In the genomic region with DNA sequence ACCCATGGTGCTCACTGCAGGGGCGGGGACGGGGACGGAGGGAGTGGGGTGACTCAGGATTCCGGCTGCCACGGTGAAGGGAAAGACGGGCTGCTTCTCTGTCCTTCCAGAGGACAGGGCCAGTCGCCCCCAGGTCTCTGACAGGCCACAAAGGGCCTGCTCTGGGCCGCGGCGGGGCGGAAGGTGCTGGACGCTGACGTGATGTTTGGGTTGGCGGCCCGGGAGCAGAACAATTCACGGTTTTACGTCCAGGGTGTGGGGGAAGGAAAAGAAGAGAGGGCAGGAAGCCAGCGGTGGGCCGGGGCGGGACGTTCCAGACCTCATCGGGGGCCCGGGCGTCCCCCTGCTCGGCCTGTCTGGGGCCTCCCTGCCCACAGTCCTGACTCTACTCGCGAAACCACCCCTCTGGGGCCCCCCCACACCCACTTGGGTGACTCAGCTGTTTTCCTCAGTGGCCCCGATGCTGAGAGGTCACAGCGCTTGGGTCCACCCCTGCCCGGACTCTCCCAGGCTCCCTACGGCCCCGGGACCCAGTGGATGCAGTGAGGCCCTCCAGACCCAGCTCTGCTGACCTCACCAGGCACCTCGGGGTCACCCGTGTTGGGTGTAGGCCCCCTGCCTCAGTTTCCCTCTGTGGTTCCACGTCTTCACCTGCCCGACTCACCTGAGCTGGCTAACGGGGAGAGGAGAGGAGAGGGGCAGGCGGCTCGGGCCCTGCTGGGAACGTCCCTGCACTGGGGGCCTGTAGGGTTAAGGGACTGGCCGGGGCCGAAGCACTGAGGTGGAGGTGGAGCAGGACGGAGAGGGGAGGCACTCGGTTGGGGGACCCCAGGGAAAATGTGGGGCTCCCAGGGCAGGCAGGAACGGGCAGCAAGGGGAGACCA, we compare ENCODE assay signal across 9 cellular contexts. TPM values are rescaled to one million over a fixed set of nuclear protein-coding genes. Genes with fewer than 3 reads are reported as not detected.
DNase-seq lines count a peak whose midpoint lies in the region; ATAC-seq lines count a peak whose summit lies in the region.
"Had no signal": no experiment of that assay in that cellular context is flagged by ENCODE, and none has a peak within 500 bp of the region (broad histone marks: within the 10 kb centered on the region; RNA-seq: fewer than 3 reads in every experiment).

No MANE protein-coding gene starts in this region.

- H3K4me1 Mint-ChIP-seq in activated CD8-positive, alpha-beta T cell treated with anti-CD3 and anti-CD28 coated beads, Interleukin-2, amount 10 ng/mL, durations not matched to agents 7 days and 5 days (ENCODE audit: low read depth), result peaks cover 31% of the 10 kb centered on the region

- DNase-seq in CMK (ENCODE audit: low read depth) (peak; percentile 76), fibroblast of peridontal ligament (ENCODE audit: extremely low read depth) (peak; percentile 57), trophoblast cell (no peak), NCI-H1694 (lab: John Stamatoyannopoulos, UW) (no peak)
- peak; percentile 56 for DNase-seq in activated CD8-positive, alpha-beta T cell treated with anti-CD3 and anti-CD28 coated beads, Interleukin-2, amount 10 ng/mL, durations not matched to agents 7 days and 5 days

- H3K27ac Mint-ChIP-seq in activated CD8-positive, alpha-beta T cell treated with anti-CD3 and anti-CD28 coated beads, Interleukin-2, amount 10 ng/mL, durations not matched to agents 7 days and 5 days, result peak overlapping the region; percentile 82

- H3K27ac ChIP-seq in trophoblast cell (ENCODE audit: low read depth, low read length), result peak overlapping the region; percentile 49
- H3K27ac ChIP-seq: epithelial cell of prostate had no signal

- CTCF ChIA-PET in activated CD8-positive, alpha-beta T cell treated with anti-CD3 and anti-CD28 coated beads, Interleukin-2, amount 10 ng/mL, durations not matched to agents 7 days and 5 days (lab: Charles Lee), result interaction anchor here (0.8 to 1.0 kb wide), 2 partner anchors 19 to 32 kb away, joined by 3 to 4 read pairs; no protein-coding TSS in a partner anchor

- H3K4me3 Mint-ChIP-seq in activated CD8-positive, alpha-beta T cell treated with anti-CD3 and anti-CD28 coated beads, Interleukin-2, amount 10 ng/mL, durations not matched to agents 7 days and 5 days, result peak overlapping the region; percentile 43

- peaks cover 8 to 10% of the 10 kb centered on the region in 2 experiments for H3K36me3 ChIP-seq in trophoblast cell (ENCODE audit: control insufficient read depth in 1 of 2, insufficient read depth in 2 of 2, low read length in 2 of 2)

- peak overlapping the region; percentile 82 for H3K18ac ChIP-seq in trophoblast cell (ENCODE audit: low read length)

- H2BK120ac ChIP-seq in trophoblast cell (ENCODE audit: insufficient read depth, low read length, poor library complexity), result peak overlapping the region; percentile 21

- no peak overlapping the region for H3K4me2 ChIP-seq in trophoblast cell (ENCODE audit: low read length)

- H2BK12ac ChIP-seq in trophoblast cell (ENCODE audit: low read length), result peak overlapping the region; percentile 55

- H2BK5ac ChIP-seq in trophoblast cell (ENCODE audit: low read depth, low read length, poor library complexity), result peak overlapping the region; percentile 38

- peaks cover 17 to 32% of the 10 kb centered on the region in 2 experiments for H3K4me1 ChIP-seq in trophoblast cell (ENCODE audit: control insufficient read depth in 1 of 2, insufficient read depth in 2 of 2, low read length in 2 of 2)

- H4K8ac ChIP-seq in trophoblast cell (ENCODE audit: low read depth, low read length), result peak overlapping the region; percentile 49

- H4K12ac ChIP-seq in trophoblast cell (ENCODE audit: low read depth, low read length), result no peak overlapping the region

- H2AK5ac ChIP-seq in trophoblast cell (ENCODE audit: low read length), result peak overlapping the region; percentile 6

- H2AFZ ChIP-seq in trophoblast cell (ENCODE audit: insufficient read depth, low read length, poor library complexity), result peak overlapping the region; percentile 32

- peak overlapping the region; percentile 61 for H3K4ac ChIP-seq in trophoblast cell (ENCODE audit: low read depth, low read length)

- peaks cover 2% of the 10 kb centered on the region for H3K9me3 ChIP-seq in trophoblast cell (ENCODE audit: insufficient read depth, low read depth, low read length)

- POLR2A ChIA-PET in activated CD8-positive, alpha-beta T cell treated with anti-CD3 and anti-CD28 coated beads, Interleukin-2, amount 10 ng/mL, durations not matched to agents 7 days and 5 days (lab: Charles Lee), result interaction anchor here (0.8 kb wide), 1 partner anchor 20 kb away, joined by 3 read pairs; no protein-coding TSS in a partner anchor

- H3K9me3 Mint-ChIP-seq in activated CD8-positive, alpha-beta T cell treated with anti-CD3 and anti-CD28 coated beads, Interleukin-2, amount 10 ng/mL, durations not matched to agents 7 days and 5 days (ENCODE audit: insufficient read depth), result no peaks in the 10 kb centered on the region

- H3K14ac ChIP-seq in trophoblast cell (ENCODE audit: low read length), result peak overlapping the region; percentile 61

- H3K27me3 Mint-ChIP-seq in activated CD8-positive, alpha-beta T cell treated with anti-CD3 and anti-CD28 coated beads, Interleukin-2, amount 10 ng/mL, durations not matched to agents 7 days and 5 days (ENCODE audit: low read depth), result no peaks in the 10 kb centered on the region

- no peak overlapping the region for H3K4me3 ChIP-seq in trophoblast cell (ENCODE audit: low read depth, low read length)

- no peak overlapping the region for H3K23ac ChIP-seq in trophoblast cell (ENCODE audit: low read length)

- H3K79me1 ChIP-seq in trophoblast cell (ENCODE audit: low read length), result peaks cover 16% of the 10 kb centered on the region

- ATAC-seq in activated CD8-positive, alpha-beta T cell treated with anti-CD3 and anti-CD28 coated beads, Interleukin-2, amount 10 ng/mL, durations not matched to agents 7 days and 5 days, result peak; percentile 47
- no peak for ATAC-seq in HG03108 (IDR thresholded peaks at IDR 0.05; ENCODE audit: unreplicated experiment)
- ATAC-seq in HG03442 (IDR thresholded peaks at IDR 0.05; ENCODE audit: unreplicated experiment), result no peak
- ATAC-seq in GM18519 (IDR thresholded peaks at IDR 0.05; ENCODE audit: low FRiP score, unreplicated experiment), result no peak

- peak overlapping the region; percentile 72 for H4K91ac ChIP-seq in trophoblast cell (ENCODE audit: low read depth, low read length)

- WGBS in trophoblast cell (ENCODE audit: extremely low coverage, insufficient coverage, insufficient read length), result no CpG with 5 or more reads among the region's 45 CpGs

- no peaks in the 10 kb centered on the region for H3K36me3 Mint-ChIP-seq in activated CD8-positive, alpha-beta T cell treated with anti-CD3 and anti-CD28 coated beads, Interleukin-2, amount 10 ng/mL, durations not matched to agents 7 days and 5 days (ENCODE audit: low read depth)

- H3K79me2 ChIP-seq in trophoblast cell (ENCODE audit: control insufficient read depth, insufficient read depth, low read length, poor library complexity), result peaks cover 5% of the 10 kb centered on the region

- H3K27me3 ChIP-seq in trophoblast cell (ENCODE audit: insufficient read depth, low read length), result no peaks in the 10 kb centered on the region

- no peak overlapping the region for H3K9ac ChIP-seq in trophoblast cell (ENCODE audit: low read length)

RNA-seq across cellular contexts. Expression of a gene that starts 29.2 kb away (rescaled TPM):
- total RNA-seq in activated CD8-positive, alpha-beta T cell treated with anti-CD3 and anti-CD28 coated beads, Interleukin-2, amount 10 ng/mL, durations not matched to agents 7 days and 5 days, result 10 to 100 TPM; 19.7 to 20.0 TPM
- polyA plus RNA-seq in trophoblast cell (2013), result 36.1 and 36.6 TPM in 2 replicates

RNA-seq across cellular contexts. Expression of a gene that starts 37.1 kb away (rescaled TPM):
- 1 to 10 TPM; 1.3 TPM for total RNA-seq in activated CD8-positive, alpha-beta T cell treated with anti-CD3 and anti-CD28 coated beads, Interleukin-2, amount 10 ng/mL, durations not matched to agents 7 days and 5 days
- 117 and 137 TPM in 2 replicates for polyA plus RNA-seq in trophoblast cell (2013)

RNA-seq across cellular contexts. Expression of a gene that starts 44.4 kb away (rescaled TPM):
- 10 to 100 TPM; 31.2 to 37.0 TPM for total RNA-seq in activated CD8-positive, alpha-beta T cell treated with anti-CD3 and anti-CD28 coated beads, Interleukin-2, amount 10 ng/mL, durations not matched to agents 7 days and 5 days
- polyA plus RNA-seq in trophoblast cell (2013), result 25.6 and 26.4 TPM in 2 replicates

Comparison
In these comparisons a context has a peak if more than half of its experiments do, and no peak if none do; other contexts are left out.
1. DNase-seq: peak in CMK (single experiment), activated CD8-positive, alpha-beta T cell treated with anti-CD3 and anti-CD28 coated beads, Interleukin-2, amount 10 ng/mL, durations not matched to agents 7 days and 5 days (single experiment) and fibroblast of peridontal ligament (single experiment); none in trophoblast cell (0 of 2) and NCI-H1694 (single experiment).